In genomic region chr1:154791292-154792278, GRCh38 we compare ENCODE assay signal across 8 cellular contexts.
A peak's percentile ranks its signal among the peaks of the same experiment; 100 is the strongest.
DNase-seq lines count a peak whose midpoint lies in the region; ATAC-seq and TF ChIP-seq lines count a peak whose summit lies in the region.

No MANE protein-coding gene starts in this region.

- H3K36me3 Mint-ChIP-seq in CD4-positive, alpha-beta T cell (ENCODE audit: low read depth) = no peaks in the 10 kb centered on the region
- no peaks in the 10 kb centered on the region for H3K36me3 Mint-ChIP-seq in activated naive CD4-positive, alpha-beta T cell treated with anti-CD3 and anti-CD28 coated beads, Interleukin-2, amount 50 U/mL, for 24 hours

- peak overlapping the region; percentile 3 for H3K4me2 ChIP-seq in skeletal muscle satellite cell (ENCODE audit: low read length)

- H3K36me3 ChIP-seq in skeletal muscle satellite cell (ENCODE audit: insufficient read depth, low read length) = no peaks in the 10 kb centered on the region

- no peak overlapping the region for H3K9ac ChIP-seq in skeletal muscle satellite cell (ENCODE audit: low read depth, low read length)

- CTCF ChIA-PET in CD4-positive, alpha-beta T cell (lab: Charles Lee) = interaction anchor here (0.5 to 2.6 kb wide), 16 partner anchors 10 to 232 kb away, joined by 3 to 18 read pairs (median 4); partner anchors contain the start of genes PMVK and PYGO2

- intact Hi-C loops in CD4-positive, alpha-beta T cell (cut with DNase I, micrococcal nuclease) = loop anchor here (1.0 to 10.0 kb wide), 5 partner anchors 31 to 145 kb away; partner anchors contain the start of gene PMVK (in 1 of the 2)

- H3K27ac ChIP-seq in CD4-positive, alpha-beta T cell (ENCODE audit: low read depth, low read length) = no peak overlapping the region

- peaks cover 33% of the 10 kb centered on the region for H3K4me1 Mint-ChIP-seq in CD4-positive, alpha-beta T cell (ENCODE audit: low read depth)
- H3K4me1 Mint-ChIP-seq in activated naive CD4-positive, alpha-beta T cell treated with anti-CD3 and anti-CD28 coated beads, Interleukin-2, amount 50 U/mL, for 24 hours = peaks cover 28% of the 10 kb centered on the region

- peak; percentile 71 to 93 (median 79) for DNase-seq in CD4-positive, alpha-beta T cell
- DNase-seq in SK-MEL-5 (ENCODE audit: low read depth, low spot score) (peak; percentile 33), islet precursor cell (no peak), NCI-H774 (lab: John Stamatoyannopoulos, UW) (no peak)

- peak; percentile 98 for ATAC-seq in CD4-positive, alpha-beta T cell (ENCODE audit: poor library complexity)
- peak; percentile 90 for ATAC-seq in GM19395 (IDR thresholded peaks at IDR 0.05; ENCODE audit: unreplicated experiment)
- ATAC-seq in HG03521 (IDR thresholded peaks at IDR 0.05; ENCODE audit: unreplicated experiment) = peak; percentile 87

- H3K4me3 ChIP-seq in skeletal muscle satellite cell (ENCODE audit: low read length) = no peak overlapping the region

- H3K27me3 Mint-ChIP-seq in CD4-positive, alpha-beta T cell = no peaks in the 10 kb centered on the region
- H3K27me3 Mint-ChIP-seq in activated naive CD4-positive, alpha-beta T cell treated with anti-CD3 and anti-CD28 coated beads, Interleukin-2, amount 50 U/mL, for 24 hours = no peaks in the 10 kb centered on the region

- no peaks in the 10 kb centered on the region for H3K9me3 ChIP-seq in CD4-positive, alpha-beta T cell (ENCODE audit: control insufficient read depth, low read length)
- no peaks in the 10 kb centered on the region for H3K9me3 ChIP-seq in skeletal muscle satellite cell (replicated peaks; ENCODE audit: low read length)

- peak overlapping the region; percentile 71 for H3K27ac Mint-ChIP-seq in CD4-positive, alpha-beta T cell
- peak overlapping the region; percentile 89 for H3K27ac Mint-ChIP-seq in activated naive CD4-positive, alpha-beta T cell treated with anti-CD3 and anti-CD28 coated beads, Interleukin-2, amount 50 U/mL, for 24 hours

- H3K27me3 ChIP-seq in CD4-positive, alpha-beta T cell (ENCODE audit: control insufficient read depth, insufficient read depth, low read length) = no peaks in the 10 kb centered on the region
- H3K27me3 ChIP-seq in skeletal muscle satellite cell (ENCODE audit: control insufficient read depth, insufficient read depth, low read length) = peaks cover 71% of the 10 kb centered on the region

- POLR2A ChIA-PET in CD4-positive, alpha-beta T cell (lab: Charles Lee) = interaction anchor here (0.6 to 1.5 kb wide), 11 partner anchors 8 to 183 kb away, joined by 3 to 11 read pairs (median 4); partner anchors contain the start of genes ADAR and PMVK

- in situ Hi-C loops in SK-MEL-5 (cut with HindIII; ENCODE audit: low pct_unique_long_range_greater_than_20kb, low sequenced_read_pairs) = no loop called here

- H3K4me3 Mint-ChIP-seq in CD4-positive, alpha-beta T cell = peak overlapping the region; percentile 70
- H3K4me3 Mint-ChIP-seq in activated naive CD4-positive, alpha-beta T cell treated with anti-CD3 and anti-CD28 coated beads, Interleukin-2, amount 50 U/mL, for 24 hours = peak overlapping the region; percentile 80

- H3K9me3 Mint-ChIP-seq in CD4-positive, alpha-beta T cell = no peaks in the 10 kb centered on the region
- H3K9me3 Mint-ChIP-seq in activated naive CD4-positive, alpha-beta T cell treated with anti-CD3 and anti-CD28 coated beads, Interleukin-2, amount 50 U/mL, for 24 hours = no peaks in the 10 kb centered on the region

- TF ChIP-seq CTCF in CD4-positive, alpha-beta T cell (IDR thresholded peaks at IDR 0.05) = peak; percentile 38

- H3K4me1 ChIP-seq in skeletal muscle satellite cell (ENCODE audit: control insufficient read depth, insufficient read depth, low read length) = peaks cover 9% of the 10 kb centered on the region

Comparison
In these comparisons a context has a peak if more than half of its experiments do, and no peak if none do; other contexts are left out.
1. DNase-seq: peak in CD4-positive, alpha-beta T cell (10 of 10) and SK-MEL-5 (single experiment); none in islet precursor cell (single experiment) and NCI-H774 (single experiment).
2. Peak in every context shown above with its lines, with median percentiles within 50 percentile points of each other: ATAC-seq.